ENCODE assay signal across 1 cellular context in the genomic region with DNA sequence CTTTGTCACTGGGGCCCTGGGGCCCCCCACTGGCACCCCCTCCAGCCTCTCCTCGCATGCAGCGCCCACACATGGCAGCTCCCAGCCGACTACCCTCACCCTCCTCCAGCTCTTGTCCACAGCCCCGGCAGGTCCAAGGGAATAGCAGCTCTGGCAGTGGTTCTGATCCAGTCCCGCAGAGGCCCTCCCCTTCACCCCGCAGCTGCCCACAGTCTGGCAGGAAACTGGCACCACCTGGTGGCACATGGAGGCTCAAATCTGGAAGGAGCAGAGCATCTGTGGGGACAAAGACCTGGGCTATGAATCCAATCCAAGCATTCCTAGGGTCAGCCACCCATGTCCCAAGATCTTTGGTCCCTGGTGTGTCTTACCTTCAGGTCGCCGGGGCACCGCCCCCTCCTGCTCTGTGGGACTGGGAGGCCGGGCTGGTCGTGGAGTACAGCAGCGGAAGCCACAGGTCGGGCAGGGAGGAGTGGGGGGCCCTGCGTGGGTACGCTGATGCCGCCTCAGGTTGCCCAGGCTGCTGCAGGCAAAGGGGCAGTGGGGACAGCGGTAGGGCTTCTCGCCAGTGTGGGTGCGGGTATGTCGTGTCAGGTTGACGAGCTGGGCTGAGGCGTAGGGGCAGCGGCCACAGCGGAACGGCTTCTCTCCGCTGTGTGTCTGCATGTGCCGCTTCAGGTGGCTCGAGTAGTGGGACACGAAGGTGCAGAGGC.
TF ChIP-seq lines count a peak whose summit lies in the region.

No MANE protein-coding gene starts in this region.

TF ChIP-seq in IMR-90, 13 proteins besides CTCF, POLR2A, EP300 and RAD21:
- TF ChIP-seq CEBPB (IDR thresholded peaks at IDR 0.05; ENCODE audit: low read depth, low read length) (no peak), FOS (IDR thresholded peaks at IDR 0.05; ENCODE audit: low read depth, low read length) (no peak), RCOR1 (IDR thresholded peaks at IDR 0.05; ENCODE audit: insufficient replicate concordance, low read length) (no peak), BHLHE40 (IDR thresholded peaks at IDR 0.05; ENCODE audit: low read depth, low read length) (no peak), MXI1 (IDR thresholded peaks at IDR 0.05; ENCODE audit: borderline replicate concordance, low read depth, low read length) (no peak), NFE2L2 (IDR thresholded peaks at IDR 0.05; ENCODE audit: low read depth, low read length) (no peak), MAFK (IDR thresholded peaks at IDR 0.05; ENCODE audit: low read depth, low read length) (no peak), RFX5 (IDR thresholded peaks at IDR 0.05; ENCODE audit: low read depth, low read length) (no peak), SMC3 (IDR thresholded peaks at IDR 0.05; ENCODE audit: low read depth, low read length) (no peak), MAZ (IDR thresholded peaks at IDR 0.05; ENCODE audit: borderline replicate concordance, low read depth, low read length) (no peak), CHD1 (IDR thresholded peaks at IDR 0.05; ENCODE audit: low read depth, low read length) (no peak)
- TF ChIP-seq, protein P1, sequence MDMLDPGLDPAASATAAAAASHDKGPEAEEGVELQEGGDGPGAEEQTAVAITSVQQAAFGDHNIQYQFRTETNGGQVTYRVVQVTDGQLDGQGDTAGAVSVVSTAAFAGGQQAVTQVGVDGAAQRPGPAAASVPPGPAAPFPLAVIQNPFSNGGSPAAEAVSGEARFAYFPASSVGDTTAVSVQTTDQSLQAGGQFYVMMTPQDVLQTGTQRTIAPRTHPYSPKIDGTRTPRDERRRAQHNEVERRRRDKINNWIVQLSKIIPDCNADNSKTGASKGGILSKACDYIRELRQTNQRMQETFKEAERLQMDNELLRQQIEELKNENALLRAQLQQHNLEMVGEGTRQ (IDR thresholded peaks at IDR 0.05; ENCODE audit: low read depth, low read length): no peak
- TF ChIP-seq, protein P2, sequence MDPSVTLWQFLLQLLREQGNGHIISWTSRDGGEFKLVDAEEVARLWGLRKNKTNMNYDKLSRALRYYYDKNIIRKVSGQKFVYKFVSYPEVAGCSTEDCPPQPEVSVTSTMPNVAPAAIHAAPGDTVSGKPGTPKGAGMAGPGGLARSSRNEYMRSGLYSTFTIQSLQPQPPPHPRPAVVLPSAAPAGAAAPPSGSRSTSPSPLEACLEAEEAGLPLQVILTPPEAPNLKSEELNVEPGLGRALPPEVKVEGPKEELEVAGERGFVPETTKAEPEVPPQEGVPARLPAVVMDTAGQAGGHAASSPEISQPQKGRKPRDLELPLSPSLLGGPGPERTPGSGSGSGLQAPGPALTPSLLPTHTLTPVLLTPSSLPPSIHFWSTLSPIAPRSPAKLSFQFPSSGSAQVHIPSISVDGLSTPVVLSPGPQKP (IDR thresholded peaks at IDR 0.05; ENCODE audit: borderline replicate concordance, low read depth, low read length): no peak
TF ChIP-seq in IMR-90: peak in this region for 0.
